In the genomic region with DNA sequence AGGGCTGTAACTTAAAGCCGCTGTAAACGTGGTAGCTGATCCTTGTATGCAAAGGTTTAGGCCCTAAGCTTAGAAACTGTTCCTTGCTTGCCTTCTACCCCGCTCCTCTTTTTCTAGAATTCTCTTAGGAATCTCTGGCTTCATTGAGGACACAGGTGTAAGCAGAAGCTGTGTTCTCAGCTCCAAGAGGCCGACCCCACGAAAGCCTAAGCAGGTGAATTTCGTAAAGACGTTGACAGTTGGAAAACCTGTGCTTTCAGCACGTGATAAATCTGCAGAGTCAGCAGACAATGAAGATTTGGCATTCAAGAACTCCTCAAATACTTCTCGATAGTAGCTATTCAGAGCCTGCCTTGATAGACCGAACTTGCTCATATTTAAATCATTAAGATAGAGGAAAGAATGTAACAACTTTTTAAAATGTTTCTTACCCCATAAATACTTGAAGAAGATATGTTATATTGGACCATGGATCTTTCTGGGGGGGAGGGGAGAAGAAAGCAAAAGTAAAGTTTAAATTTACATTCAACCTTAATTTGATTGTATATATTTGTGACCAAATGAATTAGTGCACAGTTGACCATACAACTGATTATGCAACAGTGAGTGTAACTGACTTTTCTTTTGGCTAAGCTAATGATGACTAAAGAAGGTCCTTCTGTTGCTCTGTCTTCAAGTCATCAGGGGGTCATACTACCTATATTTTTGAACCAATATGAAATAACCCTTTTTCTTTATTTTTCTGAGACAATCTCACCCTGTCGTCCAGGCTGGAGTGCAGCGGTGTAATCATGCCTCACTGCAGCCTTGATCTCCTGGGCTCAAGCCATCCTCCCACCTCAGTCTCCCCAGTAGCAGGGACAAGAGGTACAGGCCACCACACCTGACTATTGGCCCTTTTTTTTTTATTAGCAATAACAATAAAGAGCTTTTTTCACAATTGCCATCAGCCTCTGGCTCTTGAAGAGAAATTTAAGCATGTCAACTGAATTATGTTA, we compare ENCODE assay signal across 8 cellular contexts. TPM values are rescaled to one million over a fixed set of nuclear protein-coding genes. Genes with fewer than 3 reads are reported as not detected.
DNase-seq lines count a peak whose midpoint lies in the region; ATAC-seq and TF ChIP-seq lines count a peak whose summit lies in the region.

No MANE protein-coding gene starts in this region.

- ATAC-seq in gastroesophageal sphincter = no peak
- ATAC-seq in GM21423 (IDR thresholded peaks at IDR 0.05; ENCODE audit: unreplicated experiment) = no peak

- H3K4me3 ChIP-seq in GM23248 = peak overlapping the region; percentile 95
- H3K4me3 ChIP-seq in WERI-Rb-1 (ENCODE audit: low read depth, low read length) = peak overlapping the region; percentile 56
- H3K4me3 ChIP-seq in gastroesophageal sphincter = peak overlapping the region; percentile 91 to 99
- peak overlapping the region; percentile 85 to 94 (median 86) for H3K4me3 ChIP-seq in skeletal muscle tissue (ENCODE audit: low read length in 3 of 3)

- peaks cover 30% of the 10 kb centered on the region for H4K20me1 ChIP-seq in GM23248 (ENCODE audit: insufficient read depth)

- H3K27me3 ChIP-seq in GM23248 (replicated peaks; ENCODE audit: insufficient read depth) (no peaks in the 10 kb centered on the region), WERI-Rb-1 (ENCODE audit: insufficient read depth, low read depth, severe bottlenecking) (no peaks in the 10 kb centered on the region), gastroesophageal sphincter (no peaks in the 10 kb centered on the region), skeletal muscle tissue (ENCODE audit: control insufficient read depth in 3 of 3, insufficient read depth in 3 of 3, low read length in 3 of 3) (no peaks in the 10 kb centered on the region)

- in situ Hi-C loops in GM23248 (cut with MboI) = no loop called here

- no peaks in the 10 kb centered on the region for H3K9me2 ChIP-seq in GM23248 (ENCODE audit: insufficient read depth)

- TF ChIP-seq CTCF in WERI-Rb-1 (IDR thresholded peaks at IDR 0.05; ENCODE audit: low read depth, low read length) (no peak), gastroesophageal sphincter (IDR thresholded peaks at IDR 0.05) (no peak), GM10266 (IDR thresholded peaks at IDR 0.05; ENCODE audit: control insufficient read depth, insufficient read depth, low read depth, missing control alignments) (no peak)

- 26 to 29% methylated on average over 12 of the region's 12 CpGs for WGBS in GM23248 (ENCODE audit: low coverage in 1 of 2, low lambda C conversion rate in 2 of 2, missing lambda C conversion rate in 2 of 2), 2 experiments
- 28 to 30% methylated on average over 9 to 11 of the region's 12 CpGs for WGBS in gastroesophageal sphincter (ENCODE audit: low coverage in 1 of 2), 2 donors

- H3K9ac ChIP-seq in GM23248 (peak overlapping the region; percentile 99), skeletal muscle tissue (ENCODE audit: low read depth in 1 of 3, low read length in 3 of 3) (peak overlapping the region; percentile 90 to 93 (median 91))

- peaks cover 29% of the 10 kb centered on the region for H3K4me1 ChIP-seq in GM23248 (ENCODE audit: insufficient read depth)
- peaks cover 6 to 42% (median 19%) of the 10 kb centered on the region in 3 donors for H3K4me1 ChIP-seq in gastroesophageal sphincter
- H3K4me1 ChIP-seq in skeletal muscle tissue (ENCODE audit: control insufficient read depth in 3 of 3, insufficient read depth in 3 of 3, low read length in 3 of 3) = peaks cover 18 to 32% (median 23%) of the 10 kb centered on the region in 3 donors

- H3K9me3 ChIP-seq in GM23248 (ENCODE audit: low read depth) (no peaks in the 10 kb centered on the region), WERI-Rb-1 (ENCODE audit: severe bottlenecking) (no peaks in the 10 kb centered on the region), gastroesophageal sphincter (no peaks in the 10 kb centered on the region), skeletal muscle tissue (ENCODE audit: control insufficient read depth in 3 of 3, low read length in 3 of 3) (no peaks in the 10 kb centered on the region)

- H3K27ac ChIP-seq in GM23248 (peak overlapping the region; percentile 92), WERI-Rb-1 (peak overlapping the region; percentile 99), gastroesophageal sphincter (peak overlapping the region; percentile 89 to 100 (median 95)), skeletal muscle tissue (ENCODE audit: low read depth, low read length) (peak overlapping the region; percentile 96)

- H3K4me2 ChIP-seq in GM23248 (ENCODE audit: unreplicated experiment) = peak overlapping the region; percentile 88

- H3K79me2 ChIP-seq in GM23248 (ENCODE audit: insufficient read depth) = peaks cover 50% of the 10 kb centered on the region

- TF ChIP-seq POLR2A in gastroesophageal sphincter (IDR thresholded peaks at IDR 0.05) = no peak

- TF ChIP-seq EP300 in gastroesophageal sphincter (IDR thresholded peaks at IDR 0.05) = no peak

- H3K36me3 ChIP-seq in GM23248 (ENCODE audit: low read depth) (no peaks in the 10 kb centered on the region), WERI-Rb-1 (no peaks in the 10 kb centered on the region; the same call in 1 of the 2 replicates), gastroesophageal sphincter (no peaks in the 10 kb centered on the region), skeletal muscle tissue (ENCODE audit: control insufficient read depth in 3 of 3, insufficient read depth in 3 of 3, low read length in 3 of 3) (peaks cover 0 to 2% (median 0%) of the 10 kb centered on the region in 3 donors)

- H2AFZ ChIP-seq in GM23248 = peak overlapping the region; percentile 62

- H3F3A ChIP-seq in GM23248 (ENCODE audit: insufficient read depth) = peaks cover 26% of the 10 kb centered on the region; the same call in 1 of the 2 replicates

- DNase-seq in AML-193 (lab: John Stamatoyannopoulos, UW) (peak; percentile 36 to 46), GM23248 (peak; percentile 54), WERI-Rb-1 (peak; percentile 8), NCI-H774 (lab: John Stamatoyannopoulos, UW) (no peak), GM10266 (ENCODE audit: extremely low spot score) (no peak)

RNA-seq across cellular contexts. Expression of a gene that starts 1.2 kb away (rescaled TPM):
- total RNA-seq in GM23248 (2014; rRNA removed; shearing (Covaris generic)) = 311 and 350 TPM in 2 replicates
- 195 and 206 TPM in 2 replicates for polyA plus RNA-seq in GM23248 (2016; fragmentation: Nextera tagmentation; extraction: Ambion mirVana)
- total RNA-seq in gastroesophageal sphincter = 100 to 1,000 TPM; 186 to 294 (median 225) TPM
- 483 TPM for total RNA-seq in skeletal muscle tissue

Comparison
In these comparisons a context has a peak if more than half of its experiments do, and no peak if none do; other contexts are left out.
1. DNase-seq: peak in AML-193 (2 of 2), GM23248 (single experiment) and WERI-Rb-1 (single experiment); none in NCI-H774 (single experiment) and GM10266 (single experiment).
2. Peak in every context shown above with its lines, with median percentiles within 50 percentile points of each other: H3K27ac ChIP-seq and H3K4me3 ChIP-seq.